ENCODE assay signal across 7 cellular contexts in the genomic region with DNA sequence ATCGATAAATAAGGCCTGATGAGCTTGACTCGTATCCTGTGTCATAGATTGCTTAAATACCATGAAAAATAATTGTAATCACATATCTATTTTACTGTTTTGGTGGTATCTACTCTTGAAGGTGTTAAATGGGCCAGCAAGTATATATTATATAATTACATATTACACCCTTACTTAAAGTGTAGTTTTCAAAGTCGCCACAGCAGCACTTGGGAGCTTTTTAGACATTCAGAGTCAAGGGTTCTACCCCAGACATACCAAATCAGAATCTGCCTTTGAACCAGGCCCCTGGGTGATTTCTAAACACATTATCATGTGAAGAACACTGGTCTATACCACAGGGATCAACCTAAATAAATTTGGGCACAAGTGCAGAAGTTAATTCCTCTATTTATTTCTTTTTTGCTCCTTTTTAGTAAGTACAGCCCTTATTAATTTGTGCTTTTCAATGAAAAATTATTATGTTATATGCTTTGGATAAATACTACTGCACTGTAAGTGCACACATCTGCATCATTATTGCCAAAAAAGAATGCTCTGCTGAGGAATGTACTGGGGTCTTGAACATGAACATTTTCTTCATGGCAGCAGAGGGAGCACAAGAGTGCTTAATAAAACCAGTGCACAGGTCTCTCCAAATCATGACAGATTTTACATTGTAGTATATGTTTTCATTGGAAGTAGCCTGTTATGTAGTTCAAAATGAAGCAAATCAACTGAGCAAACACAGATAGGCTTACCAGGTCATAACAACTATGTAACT. TPM values are rescaled to one million over a fixed set of nuclear protein-coding genes. Genes with fewer than 3 reads are reported as not detected.
DNase-seq lines count a peak whose midpoint lies in the region; ATAC-seq, FAIRE-seq and TF ChIP-seq lines count a peak whose summit lies in the region.

No MANE protein-coding gene starts in this region.

- TF ChIP-seq POLR2A in NB4 (IDR thresholded peaks at IDR 0.05; ENCODE audit: extremely low read depth, insufficient read length), result no peak

- peaks cover 62% of the 10 kb centered on the region for H3K4me1 ChIP-seq in osteoblast (ENCODE audit: insufficient read depth, low read length)

- DNase-seq in GF-D8 (lab: John Stamatoyannopoulos, UW) (peak; percentile 44), NB4 (ENCODE audit: low read depth) (peak; percentile 68), bronchial epithelial cell (ENCODE audit: low read depth) (peak; percentile 45), osteoblast (ENCODE audit: insufficient read length, low spot score, missing footprints) (peak; percentile 81), sciatic nerve (ENCODE audit: low spot score) (no peak)

- peaks cover 7% of the 10 kb centered on the region for H3K79me2 ChIP-seq in osteoblast (ENCODE audit: insufficient read depth, low read length)

- no peak for FAIRE-seq in bronchial epithelial cell (lab: Jason Lieb, UNC)

- H3K9me3 ChIP-seq in osteoblast (ENCODE audit: low read depth, low read length), result no peaks in the 10 kb centered on the region

- H3K27me3 ChIP-seq in bronchial epithelial cell (ENCODE audit: control insufficient read depth, insufficient read depth, low read length), result no peaks in the 10 kb centered on the region
- no peaks in the 10 kb centered on the region for H3K27me3 ChIP-seq in osteoblast (ENCODE audit: insufficient read depth, low read length)

- peak overlapping the region; percentile 94 for H3K27ac ChIP-seq in osteoblast (ENCODE audit: low read depth, low read length)

- H3K4me3 ChIP-seq in NB4 (ENCODE audit: low read depth, low read length), result no peak overlapping the region
- no peak overlapping the region for H3K4me3 ChIP-seq in bronchial epithelial cell (ENCODE audit: low read depth, low read length)
- no peak overlapping the region for H3K4me3 ChIP-seq in osteoblast (ENCODE audit: insufficient read depth, low read length)

- H2AFZ ChIP-seq in osteoblast (ENCODE audit: low read length), result no peak overlapping the region

- peak overlapping the region; percentile 99 for H3K4me2 ChIP-seq in osteoblast (ENCODE audit: insufficient read depth, low read length)

- TF ChIP-seq CTCF in NB4 (IDR thresholded peaks at IDR 0.05; ENCODE audit: low read depth, low read length) (peak; percentile 37), bronchial epithelial cell (IDR thresholded peaks at IDR 0.05; ENCODE audit: insufficient read depth, low read length, severe bottlenecking) (peak; percentile 22), osteoblast (IDR thresholded peaks at IDR 0.05; ENCODE audit: extremely low read depth, low read depth, low read length) (peak; percentile 61)

- H4K20me1 ChIP-seq in osteoblast (ENCODE audit: insufficient read depth, low read length), result no peaks in the 10 kb centered on the region

- intact Hi-C loops in sciatic nerve (cut with DNase I), result loop anchor here (10.0 kb wide), 2 partner anchors 250 to 430 kb away; no protein-coding TSS in a partner anchor

- no peaks in the 10 kb centered on the region for H3K36me3 ChIP-seq in bronchial epithelial cell (ENCODE audit: control insufficient read depth, insufficient read depth, low read length)
- H3K36me3 ChIP-seq in osteoblast (ENCODE audit: insufficient read depth, low read length), result no peaks in the 10 kb centered on the region

- no peak for ATAC-seq in sciatic nerve
- ATAC-seq in HG03521 (IDR thresholded peaks at IDR 0.05; ENCODE audit: unreplicated experiment), result no peak
- no peak for ATAC-seq in HG03460 (IDR thresholded peaks at IDR 0.05; ENCODE audit: unreplicated experiment)

RNA-seq across cellular contexts. Expression of a gene that starts 3.1 kb away (rescaled TPM):
- total RNA-seq in bronchial epithelial cell, result 18.4 and 50.1 TPM in 2 replicates
- total RNA-seq in osteoblast, result 44.2 and 48.5 TPM in 2 replicates
- 70.0 TPM for total RNA-seq in sciatic nerve
